ENCODE assay signal across 23 cellular contexts in genomic region chr7:35029311-35029710, GRCh38. TPM values are rescaled to one million over a fixed set of nuclear protein-coding genes. Genes with fewer than 3 reads are reported as not detected.
DNase-seq lines count a peak whose midpoint lies in the region; ATAC-seq, FAIRE-seq and TF ChIP-seq lines count a peak whose summit lies in the region.
"Had no signal": no experiment of that assay in that cellular context is flagged by ENCODE, and none has a peak within 500 bp of the region (broad histone marks: within the 10 kb centered on the region; RNA-seq: fewer than 3 reads in every experiment).

No MANE protein-coding gene starts in this region.

- no peaks in the 10 kb centered on the region for H3K36me3 ChIP-seq in HEK293 (ENCODE audit: control insufficient read depth in 2 of 2, insufficient read depth in 1 of 2, low read length in 2 of 2)
- no peaks in the 10 kb centered on the region for H3K36me3 ChIP-seq in K562 (ENCODE audit: control insufficient read depth, insufficient read depth, low read length)
- H3K36me3 ChIP-seq in osteoblast (ENCODE audit: insufficient read depth, low read length), result no peaks in the 10 kb centered on the region
- H3K36me3 ChIP-seq: BLaER1 treated with 17β-estradiol and CSF1 and Interleukin-3, amounts not matched to agents 10 nM and 100 nM had no signal

- CTCF ChIA-PET in HEK293 (lab: Yijun Ruan, JAX), result interaction anchor here (0.6 kb wide), 1 partner anchor 178 kb away, joined by 4 read pairs; no protein-coding TSS in a partner anchor
- CTCF ChIA-PET in K562 (lab: Yijun Ruan, JAX; ENCODE audit: low intra/inter-chr PET ratio), result no interaction called here

- no peak overlapping the region for H3K9ac ChIP-seq in K562 (ENCODE audit: insufficient read depth in 1 of 2, low read depth in 2 of 2, low read length in 2 of 2)
- H3K9ac ChIP-seq: BLaER1 treated with 17β-estradiol and CSF1 and Interleukin-3, amounts not matched to agents 10 nM and 100 nM had no signal

- POLR2A ChIA-PET in HEK293 (lab: Yijun Ruan, JAX) (no interaction called here), K562 (lab: Yijun Ruan, JAX) (interaction anchor here (1.0 kb wide), 1 partner anchor 9 kb away, joined by 4 read pairs; no protein-coding TSS in a partner anchor)

- ATAC-seq in K562 (no peak), HG02981 (IDR thresholded peaks at IDR 0.05; ENCODE audit: unreplicated experiment) (no peak)
- ATAC-seq: A549; CD8-positive, alpha-beta T cell; GM12878 had no signal

- H3K27me3 ChIP-seq in K562 (ENCODE audit: control insufficient read depth in 2 of 2, insufficient read depth in 2 of 2, low read length in 2 of 2) (no peaks in the 10 kb centered on the region), osteoblast (ENCODE audit: insufficient read depth, low read length) (no peaks in the 10 kb centered on the region)
- H3K27me3 ChIP-seq: BLaER1 treated with 17β-estradiol and CSF1 and Interleukin-3, amounts not matched to agents 10 nM and 100 nM had no signal

- H3K79me2 ChIP-seq in K562 (ENCODE audit: control insufficient read depth, insufficient read depth, low read length) (peaks cover 87% of the 10 kb centered on the region), osteoblast (ENCODE audit: insufficient read depth, low read length) (peaks cover 69% of the 10 kb centered on the region)

- no peak overlapping the region for H3K4me2 ChIP-seq in K562 (ENCODE audit: insufficient read depth, low read length)
- H3K4me2 ChIP-seq in osteoblast (ENCODE audit: insufficient read depth, low read length), result no peak overlapping the region
- H3K4me2 ChIP-seq: A549; BLaER1 treated with 17β-estradiol and CSF1 and Interleukin-3, amounts not matched to agents 10 nM and 100 nM had no signal

- H3K4me3 ChIP-seq in HEK293 (ENCODE audit: low read depth, low read length), result no peak overlapping the region
- H3K4me3 ChIP-seq in K562, result no peak overlapping the region
- H3K4me3 ChIP-seq in osteoblast (ENCODE audit: insufficient read depth, low read length), result no peak overlapping the region
- H3K4me3 ChIP-seq: A549; BLaER1 treated with 17β-estradiol and CSF1 and Interleukin-3, amounts not matched to agents 10 nM and 100 nM; GM12878 had no signal

- TF ChIP-seq RAD21 in K562 (CRISPR knock-in tag; conservative IDR thresholded peaks at IDR 0.05 in 1 of 2, IDR thresholded peaks at IDR 0.05 in 1 of 2), result no peak

- 12% methylated on average over 1 of the region's 1 CpG for WGBS in K562 (ENCODE audit: insufficient coverage, low coverage, missing lambda C conversion rate)

- H3K9me3 ChIP-seq in HEK293 (ENCODE audit: control insufficient read depth, insufficient read depth, low read depth, low read length) (no peaks in the 10 kb centered on the region), K562 (replicated peaks; ENCODE audit: control insufficient read depth, insufficient read depth, low read depth, low read length) (no peaks in the 10 kb centered on the region), osteoblast (ENCODE audit: low read depth, low read length) (no peaks in the 10 kb centered on the region)
- H3K9me3 ChIP-seq: A549 had no signal

- TF ChIP-seq POLR2A in K562 (conservative IDR thresholded peaks at IDR 0.05), result no peak

- FAIRE-seq in K562 (lab: Jason Lieb, UNC), result no peak
- FAIRE-seq: A549, GM12878, GM12892, GM18507 had no signal

- H2AFZ ChIP-seq in K562 (ENCODE audit: low read depth, low read length) (no peak overlapping the region), osteoblast (ENCODE audit: low read length) (no peak overlapping the region)

- intact Hi-C loops in K562 (cut with micrococcal nuclease), result no loop called here

- H4K20me1 ChIP-seq in K562 (replicated peaks; ENCODE audit: control insufficient read depth, insufficient read depth, low read length) (no peaks in the 10 kb centered on the region), osteoblast (ENCODE audit: insufficient read depth, low read length) (peaks cover 28% of the 10 kb centered on the region)

- no peak for TF ChIP-seq EP300 in K562 (IDR thresholded peaks at IDR 0.05; ENCODE audit: low read length)

- TF ChIP-seq CTCF in HEK293 (tag by site-specific recombination; IDR thresholded peaks at IDR 0.05) (no peak), K562 (IDR thresholded peaks at IDR 0.05 in 2 of 3, conservative IDR thresholded peaks at IDR 0.05 in 1 of 3; ENCODE audit: insufficient read depth in 2 of 3, low read depth in 1 of 3, low read length in 3 of 3) (no peak), osteoblast (IDR thresholded peaks at IDR 0.05; ENCODE audit: extremely low read depth, low read depth, low read length) (no peak)

- peaks cover 23% of the 10 kb centered on the region for H3K4me1 ChIP-seq in HEK293 (ENCODE audit: control insufficient read depth, insufficient read depth, low read length)
- peaks cover 0 to 16% of the 10 kb centered on the region in 2 experiments; a peak in 3 of 5 replicates for H3K4me1 ChIP-seq in K562 (replicated peaks in 1 of 2; ENCODE audit: control insufficient read depth in 2 of 2, insufficient read depth in 2 of 2, low read length in 2 of 2)
- peaks cover 7% of the 10 kb centered on the region for H3K4me1 ChIP-seq in osteoblast (ENCODE audit: insufficient read depth, low read length)

- no peaks in the 10 kb centered on the region for H3K9me1 ChIP-seq in K562 (ENCODE audit: control insufficient read depth, insufficient read depth, low read length)

- no peak overlapping the region for H3K27ac ChIP-seq in HEK293 (ENCODE audit: extremely low read depth, low read depth, low read length)
- H3K27ac ChIP-seq in K562 (ENCODE audit: extremely low read depth, low read depth, low read length), result no peak overlapping the region
- no peak overlapping the region for H3K27ac ChIP-seq in osteoblast (ENCODE audit: low read depth, low read length)
- H3K27ac ChIP-seq: 22Rv1; A549; BLaER1 treated with 17β-estradiol and CSF1 and Interleukin-3, amounts not matched to agents 10 nM and 100 nM; C4-2B had no signal

- BruUV-seq in K562 (replicated peaks; lab: Mats Ljungman, UMichigan), result no TSS peak

- in situ Hi-C loops in K562 (cut with MboI), result no loop called here

- DNase-seq in K562 (ENCODE audit: extremely low read depth in 1 of 4, low spot score in 3 of 4) (no peak), osteoblast (ENCODE audit: insufficient read length, low spot score, missing footprints) (peak; percentile 50), NCI-H2227 treated with DMSO at 0.1 percent for 48 hours (lab: John Stamatoyannopoulos, UW) (no peak)
- DNase-seq: AML-193; CD4-positive, alpha-beta T cell; CD8-positive, alpha-beta T cell; COR-L47; DMS 273 treated with DMSO at 0.1 percent for 48 hours; DMS153; DMS53; DMS79; DND-41; EL; GDM1 had no signal

TF ChIP-seq in HEK293, 187 proteins besides CTCF, POLR2A, EP300 and RAD21 (continues in another document):
- TF ChIP-seq SP7 (tag by site-specific recombination; IDR thresholded peaks at IDR 0.05) (no peak), FEZF1 (tag by site-specific recombination; IDR thresholded peaks at IDR 0.05) (no peak), PRDM6 (tag by site-specific recombination; IDR thresholded peaks at IDR 0.05) (0 out of 2 replicates have a peak, but pooled peaks have one; percentile 20)

TF ChIP-seq in K562, 482 proteins besides CTCF, POLR2A, EP300 and RAD21:
- TF ChIP-seq PBX2 (CRISPR knock-in tag; IDR thresholded peaks at IDR 0.05; ENCODE audit: low read depth) (no peak), PBX2 (tag; conservative IDR thresholded peaks at IDR 0.05; ENCODE audit: low read depth) (0 out of 2 replicates have a peak, but pooled peaks have one; percentile 19), TAF1 (IDR thresholded peaks at IDR 0.05; ENCODE audit: control insufficient read depth, extremely low read depth, insufficient read depth, low read length, severe bottlenecking) (no peak), FOSL1 (tag; conservative IDR thresholded peaks at IDR 0.05) (peak; percentile 38; the same call in 1 of the 2 replicates)
TF ChIP-seq in K562: peak in this region for 2.

RNA-seq across cellular contexts. Expression of gene DPY19L1, which starts 8.0 kb away (rescaled TPM):
- 47.4 and 103 TPM in 2 replicates for total RNA-seq in K562 (2011; cell fraction: chromatin; rRNA removed; ENCODE audit: low replicate concordance)
- 19.6 and 21.2 TPM in 2 replicates for total RNA-seq in K562 (2011; cell fraction: nucleolus; rRNA removed)
- total RNA-seq in K562 (2011; cell fraction: nucleoplasm; rRNA removed), result 55.1 and 66.5 TPM in 2 replicates
- total RNA-seq in K562 (2014; rRNA removed) (14.4 and 15.5 TPM in 2 replicates), K562 (2014; rRNA removed; fragmentation: Illumina TruSeq; extraction: Trizol) (27.3 and 28.6 TPM in 2 replicates), K562 (2015; rRNA removed; fragmentation: Illumina TruSeq; extraction: Trizol) (20.0 and 22.2 TPM in 2 replicates), K562 (2021) (22.9 and 27.3 TPM in 2 replicates), osteoblast (27.1 and 36.2 TPM in 2 replicates)
- polyA plus RNA-seq in K562 (2011; rRNA removed) (23.4 and 34.3 TPM in 2 replicates), K562 (2014; fragmentation: Illumina TruSeq; extraction: Trizol) (17.1 and 22.1 TPM in 2 replicates), K562 (2014; fragmentation: Nextera tagmentation; extraction: Ambion mirVana) (1 to 10 TPM; 4.0 to 4.9 TPM), K562 (2014; rRNA removed) (14.7 and 16.9 TPM in 2 replicates)
- polyA plus RNA-seq in K562 (2011; cell fraction: cytosol; rRNA removed), result 10.5 and 18.8 TPM in 2 replicates
- 9.6 and 13.1 TPM in 2 replicates for polyA plus RNA-seq in K562 (2011; cell fraction: nucleus; rRNA removed)
- 15.1 and 19.7 TPM in 2 replicates for polyA plus RNA-seq in K562 (2012)
- 48.9 and 53.5 TPM in 2 replicates for polyA minus RNA-seq in K562 (2011; rRNA and poly(A)+ RNA removed)
- polyA minus RNA-seq in K562 (2011; cell fraction: cytosol; rRNA and poly(A)+ RNA removed), result 16.8 and 21.0 TPM in 2 replicates
- polyA minus RNA-seq in K562 (2011; cell fraction: nucleus; rRNA and poly(A)+ RNA removed), result 17.4 and 20.5 TPM in 2 replicates
